Comparison of ENCODE assay signal across 18 cellular contexts in the genomic region with DNA sequence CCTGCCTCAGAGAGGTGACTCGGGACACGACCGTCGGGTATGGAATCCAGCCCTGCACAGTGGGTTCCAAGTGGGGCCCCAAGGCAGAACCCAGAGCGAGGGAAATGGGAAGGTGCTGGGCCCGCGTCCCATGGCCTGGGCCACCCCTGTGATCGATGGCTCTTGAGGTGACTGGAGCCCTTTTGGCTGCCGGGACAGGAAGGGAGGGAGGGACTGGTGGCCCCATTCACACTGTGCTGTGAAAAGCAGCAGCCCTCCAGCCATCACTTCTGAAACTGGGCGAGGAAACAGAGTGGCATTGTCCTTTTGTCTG.
DNase-seq lines count a peak whose midpoint lies in the region; ATAC-seq lines count a peak whose summit lies in the region.
"Had no signal": no experiment of that assay in that cellular context is flagged by ENCODE, and none has a peak within 500 bp of the region (broad histone marks: within the 10 kb centered on the region; RNA-seq: fewer than 3 reads in every experiment).

No MANE protein-coding gene starts in this region.

- H3K9me3 ChIP-seq in mesodermal cell (ENCODE audit: control insufficient read depth, low read length) = no peaks in the 10 kb centered on the region
- H3K9me3 ChIP-seq: Peyer's patch, sigmoid colon had no signal

- WGBS in mesodermal cell (ENCODE audit: insufficient coverage in 2 of 2), 2 experiments = 70 to 83% methylated on average over 7 to 9 of the region's 10 CpGs

- intact Hi-C loops in left ventricle myocardium superior (cut with micrococcal nuclease) = no loop called here
- intact Hi-C loops in cardiac septum (cut with DNase I) = no loop called here

- no peak for DNase-seq in left ventricle myocardium superior
- no peak for DNase-seq in cardiac septum (ENCODE audit: low spot score)
- no peak for DNase-seq in cerebellar nuclear complex (lab: John Stamatoyannopoulos, UW)
- no peak for DNase-seq in stimulated activated naive CD4-positive, alpha-beta T cell (lab: John Stamatoyannopoulos, UW)
- DNase-seq in activated naive CD4-positive, alpha-beta T cell treated with anti-CD3 and anti-CD28 coated beads, Interleukin-2, amount 50 U/mL, for 16 hours = no peak
- DNase-seq: 8988T; activated CD8-positive, alpha-beta memory T cell treated with anti-CD3 and anti-CD28 coated beads for 24 hours; erythroblast; NCI-H2107; Peyer's patch; sigmoid colon; stimulated activated CD4-positive, alpha-beta T cell treated with anti-CD3 and anti-CD28 coated beads, Interleukin-2, amount 100 ng/mL, for 24 hours had no signal

- ATAC-seq in left ventricle myocardium superior = peak; percentile 27
- no peak for ATAC-seq in HG03457 (IDR thresholded peaks at IDR 0.05; ENCODE audit: unreplicated experiment)
- ATAC-seq: activated T-helper 17 cell treated with anti-CD3 and anti-CD28 coated beads, Interleukin-2, amount 50 U/mL, for 72 hours; K562 had no signal

- no peaks in the 10 kb centered on the region for H3K36me3 ChIP-seq in mesodermal cell (ENCODE audit: control insufficient read depth, insufficient read depth, low read length)
- H3K36me3 ChIP-seq: Peyer's patch, sigmoid colon had no signal

- H3K4me1 ChIP-seq in mesodermal cell (ENCODE audit: control insufficient read depth, insufficient read depth, low read length, poor library complexity, severe bottlenecking) = peaks cover 11% of the 10 kb centered on the region

- H3K27ac ChIP-seq in cingulate gyrus (ENCODE audit: low read depth, low read length) (peak overlapping the region; percentile 49), mesodermal cell (ENCODE audit: low read depth, low read length, severe bottlenecking) (peak overlapping the region; percentile 57)
- H3K27ac ChIP-seq: Peyer's patch, sigmoid colon had no signal

- H3K4me3 ChIP-seq in mesodermal cell (ENCODE audit: extremely low read depth, insufficient read depth, low read length, poor library complexity, severe bottlenecking) = no peak overlapping the region
- H3K4me3 ChIP-seq: K562, lung, Peyer's patch, sigmoid colon had no signal
